Comparison of ENCODE assay signal across 13 cellular contexts in the genomic region with DNA sequence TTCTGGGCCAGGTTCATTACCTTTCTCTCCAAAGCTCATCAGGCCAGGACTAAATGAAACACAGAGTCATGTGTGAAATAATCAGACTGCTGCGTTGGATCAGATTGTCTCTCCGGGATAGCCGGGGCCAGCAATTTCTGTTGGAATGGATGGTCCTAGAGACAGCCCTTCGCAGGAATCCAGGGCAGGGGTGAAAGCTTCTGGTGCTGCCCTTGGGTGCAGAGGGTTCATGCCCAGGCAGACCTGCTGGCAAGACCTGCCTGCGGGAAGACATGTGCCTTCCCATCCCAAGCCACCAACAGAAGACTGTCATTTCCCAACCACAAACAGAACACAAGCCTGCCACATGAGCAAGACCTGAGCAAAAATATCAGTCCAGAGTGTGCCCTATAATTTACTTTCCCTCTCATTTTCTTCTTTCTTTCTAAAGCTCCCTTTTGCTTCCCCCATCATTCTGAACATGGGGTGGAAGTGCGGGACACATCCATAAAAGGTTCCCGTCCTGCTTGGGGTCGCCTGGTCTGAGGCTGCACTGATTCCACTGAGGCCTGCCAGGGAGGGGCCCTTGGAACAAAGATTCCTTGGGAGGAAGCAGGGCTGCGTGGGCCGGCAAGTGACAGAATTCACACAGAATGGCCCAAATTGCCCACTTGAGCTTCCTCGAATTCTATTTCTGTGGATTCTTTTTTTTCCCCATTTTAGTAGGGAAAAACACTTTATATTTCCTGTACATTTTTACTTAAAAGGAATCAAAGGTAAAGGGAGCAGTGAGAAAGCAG. TPM values are rescaled to one million over a fixed set of nuclear protein-coding genes. Genes with fewer than 3 reads are reported as not detected.
A peak's percentile ranks its signal among the peaks of the same experiment; 100 is the strongest.
DNase-seq lines count a peak whose midpoint lies in the region; ATAC-seq and TF ChIP-seq lines count a peak whose summit lies in the region.
"Had no signal": no experiment of that assay in that cellular context is flagged by ENCODE, and none has a peak within 500 bp of the region (broad histone marks: within the 10 kb centered on the region; RNA-seq: fewer than 3 reads in every experiment).

No MANE protein-coding gene starts in this region.

- no peak overlapping the region for H2AFZ ChIP-seq in PC-3 (ENCODE audit: low read length)

- H3K27me3 Mint-ChIP-seq in type B pancreatic cell, result peaks cover 8% of the 10 kb centered on the region
- peaks cover 16% of the 10 kb centered on the region for H3K27me3 Mint-ChIP-seq in activated CD8-positive, alpha-beta T cell treated with anti-CD3 and anti-CD28 coated beads, Interleukin-2, amount 10 ng/mL, durations not matched to agents 7 days and 5 days (ENCODE audit: low read depth)

- no peak overlapping the region; the same call in 1 of the 2 replicates for H3K4me2 ChIP-seq in PC-3 (ENCODE audit: low read length)

- POLR2A ChIA-PET in PC-3 (lab: Charles Lee; ENCODE audit: unreplicated experiment), result no interaction called here
- POLR2A ChIA-PET in activated CD8-positive, alpha-beta T cell treated with anti-CD3 and anti-CD28 coated beads, Interleukin-2, amount 10 ng/mL, durations not matched to agents 7 days and 5 days (lab: Charles Lee), result no interaction called here

- H3K4me3 Mint-ChIP-seq in type B pancreatic cell, result no peak overlapping the region
- no peak overlapping the region for H3K4me3 Mint-ChIP-seq in activated CD8-positive, alpha-beta T cell treated with anti-CD3 and anti-CD28 coated beads, Interleukin-2, amount 10 ng/mL, durations not matched to agents 7 days and 5 days
- H3K4me3 Mint-ChIP-seq: CD4-positive, CD25-positive, alpha-beta regulatory T cell; CD8-positive, alpha-beta memory T cell; H9 had no signal

- CTCF ChIA-PET in PC-3 (lab: Charles Lee), result no interaction called here
- CTCF ChIA-PET in activated CD8-positive, alpha-beta T cell treated with anti-CD3 and anti-CD28 coated beads, Interleukin-2, amount 10 ng/mL, durations not matched to agents 7 days and 5 days (lab: Charles Lee), result no interaction called here

- no peak for DNase-seq in PC-3
- peak; percentile 57 for DNase-seq in coronary artery (ENCODE audit: low spot score)
- DNase-seq in islet precursor cell, result peak; percentile 45
- DNase-seq in type B pancreatic cell (ENCODE audit: extremely low spot score, unreplicated experiment), result no peak
- DNase-seq in activated CD8-positive, alpha-beta T cell treated with anti-CD3 and anti-CD28 coated beads, Interleukin-2, amount 10 ng/mL, durations not matched to agents 7 days and 5 days, result no peak
- no peak for DNase-seq in pons (ENCODE audit: low spot score)
- DNase-seq: ACHN; C1 segment of cervical spinal cord; CD4-positive, CD25-positive, alpha-beta regulatory T cell; CD8-positive, alpha-beta memory T cell; H9 had no signal

- no peaks in the 10 kb centered on the region for H3K27me3 ChIP-seq in PC-3 (ENCODE audit: low read length)
- H3K27me3 ChIP-seq: BE2C had no signal

- H3K4me1 ChIP-seq in PC-3 (ENCODE audit: insufficient read depth, low read length), result peaks cover 19% of the 10 kb centered on the region

- no peak overlapping the region for H3K9ac ChIP-seq in PC-3 (ENCODE audit: low read length)

- no peaks in the 10 kb centered on the region for H3F3A ChIP-seq in PC-3 (ENCODE audit: low read length, unreplicated experiment)

- ATAC-seq in PC-3 (no peak), GM21390 (IDR thresholded peaks at IDR 0.05; ENCODE audit: unreplicated experiment) (no peak)
- no peak for ATAC-seq in activated CD8-positive, alpha-beta T cell treated with anti-CD3 and anti-CD28 coated beads, Interleukin-2, amount 10 ng/mL, durations not matched to agents 7 days and 5 days

- peaks cover 4% of the 10 kb centered on the region for H3K9me3 Mint-ChIP-seq in type B pancreatic cell
- H3K9me3 Mint-ChIP-seq in activated CD8-positive, alpha-beta T cell treated with anti-CD3 and anti-CD28 coated beads, Interleukin-2, amount 10 ng/mL, durations not matched to agents 7 days and 5 days (ENCODE audit: insufficient read depth), result no peaks in the 10 kb centered on the region
- H3K9me3 Mint-ChIP-seq: CD8-positive, alpha-beta memory T cell had no signal

- no peaks in the 10 kb centered on the region for H3K9me3 ChIP-seq in PC-3 (ENCODE audit: low read length)
- H3K9me3 ChIP-seq: BE2C had no signal

- H3K36me3 ChIP-seq in PC-3 (ENCODE audit: low read depth, low read length), result no peaks in the 10 kb centered on the region
- H3K36me3 ChIP-seq: BE2C had no signal

- no peaks in the 10 kb centered on the region for H3K4me1 Mint-ChIP-seq in type B pancreatic cell (ENCODE audit: unreplicated experiment)
- H3K4me1 Mint-ChIP-seq in activated CD8-positive, alpha-beta T cell treated with anti-CD3 and anti-CD28 coated beads, Interleukin-2, amount 10 ng/mL, durations not matched to agents 7 days and 5 days (ENCODE audit: low read depth), result no peaks in the 10 kb centered on the region
- H3K4me1 Mint-ChIP-seq: CD4-positive, CD25-positive, alpha-beta regulatory T cell; CD8-positive, alpha-beta memory T cell; H9 had no signal

- H3K27ac Mint-ChIP-seq in type B pancreatic cell, result peak overlapping the region; percentile 37
- no peak overlapping the region for H3K27ac Mint-ChIP-seq in activated CD8-positive, alpha-beta T cell treated with anti-CD3 and anti-CD28 coated beads, Interleukin-2, amount 10 ng/mL, durations not matched to agents 7 days and 5 days
- H3K27ac Mint-ChIP-seq: H9 had no signal

- no peaks in the 10 kb centered on the region for H3K36me3 Mint-ChIP-seq in type B pancreatic cell
- no peaks in the 10 kb centered on the region for H3K36me3 Mint-ChIP-seq in activated CD8-positive, alpha-beta T cell treated with anti-CD3 and anti-CD28 coated beads, Interleukin-2, amount 10 ng/mL, durations not matched to agents 7 days and 5 days (ENCODE audit: low read depth)
- H3K36me3 Mint-ChIP-seq: CD4-positive, CD25-positive, alpha-beta regulatory T cell had no signal

- H3K27ac ChIP-seq in PC-3 (ENCODE audit: low read length), result peak overlapping the region; percentile 33
- H3K27ac ChIP-seq in coronary artery, result no peak overlapping the region

- H3K4me3 ChIP-seq in PC-3 (ENCODE audit: low read length) (no peak overlapping the region), coronary artery (no peak overlapping the region)

- no TSS peak for BruUV-seq in PC-3 (replicated peaks; lab: Mats Ljungman, UMichigan)

- no peaks in the 10 kb centered on the region for H4K20me1 ChIP-seq in PC-3 (ENCODE audit: low read length)

- 0 out of 2 replicates have a peak, but pooled peaks cover 3% of the 10 kb centered on the region for H3K9me2 ChIP-seq in PC-3 (replicated peaks; ENCODE audit: low read length)

- no peaks in the 10 kb centered on the region for H3K79me2 ChIP-seq in PC-3 (ENCODE audit: low read length)

- intact Hi-C loops in PC-3 (cut with micrococcal nuclease), result no loop called here

- TF ChIP-seq CTCF in PC-3 (conservative IDR thresholded peaks at IDR 0.05; ENCODE audit: low read depth, low read length), result no peak
- TF ChIP-seq CTCF in coronary artery (IDR thresholded peaks at IDR 0.05), result no peak
- TF ChIP-seq CTCF in type B pancreatic cell (conservative IDR thresholded peaks at IDR 0.05), result no peak

RNA-seq across cellular contexts. Expression of gene UBE2QL1, which starts 57.3 kb away (rescaled TPM):
- total RNA-seq in PC-3 (2014; rRNA removed) (7.4 and 8.8 TPM in 2 replicates), type B pancreatic cell (ENCODE audit: low replicate concordance) (5.6 and 6.9 TPM in 2 replicates)
- total RNA-seq in activated CD8-positive, alpha-beta T cell treated with anti-CD3 and anti-CD28 coated beads, Interleukin-2, amount 10 ng/mL, durations not matched to agents 7 days and 5 days, result not detected
- total RNA-seq: CD4-positive, CD25-positive, alpha-beta regulatory T cell; CD8-positive, alpha-beta memory T cell had no signal

Comparison
In these comparisons a context has a peak if more than half of its experiments do, and no peak if none do; other contexts are left out.
1. DNase-seq: peak in coronary artery (single experiment) and islet precursor cell (single experiment); none in PC-3 (single experiment), type B pancreatic cell (single experiment), activated CD8-positive, alpha-beta T cell treated with anti-CD3 and anti-CD28 coated beads, Interleukin-2, amount 10 ng/mL, durations not matched to agents 7 days and 5 days (single experiment) and pons (single experiment).